21 cellular contexts compared by ENCODE assay signal in genomic region chrX:153886915-153887314, GRCh38. TPM values are rescaled to one million over a fixed set of nuclear protein-coding genes. Genes with fewer than 3 reads are reported as not detected.
DNase-seq lines count a peak whose midpoint lies in the region; ATAC-seq, FAIRE-seq and TF ChIP-seq lines count a peak whose summit lies in the region.
"Had no signal": no experiment of that assay in that cellular context is flagged by ENCODE, and none has a peak within 500 bp of the region (broad histone marks: within the 10 kb centered on the region; RNA-seq: fewer than 3 reads in every experiment).

No MANE protein-coding gene starts in this region.

- FAIRE-seq in kidney (lab: Jason Lieb, UNC): no peak

- DNase-seq in NCI-H82 (lab: John Stamatoyannopoulos, UW) (peak; percentile 20), NCI-H82 treated with DMSO at 0.1 percent for 48 hours (lab: John Stamatoyannopoulos, UW; ENCODE audit: unreplicated experiment) (no peak), T1000 (lab: John Stamatoyannopoulos, UW) (peak; percentile 60), kidney (peak; percentile 72), tibial nerve (ENCODE audit: low spot score in 2 of 2) (no peak), sciatic nerve (ENCODE audit: low spot score) (no peak), T-helper 9 cell (no peak)
- DNase-seq: 8988T; activated CD4-positive, alpha-beta T cell treated with anti-CD3 and anti-CD28 coated beads for 4 hours; activated naive CD8-positive, alpha-beta T cell treated with anti-CD3 and anti-CD28 coated beads, Interleukin-2, amount 10 ng/mL, durations not matched to agents 7 days and 5 days; activated T-cell treated with anti-CD3 and anti-CD28 coated beads for 4 hours; caudate nucleus; Karpas-422; kidney glomerular epithelial cell; NCI-H146; NCI-H524 treated with DMSO at 0.1 percent for 48 hours; stimulated activated CD4-positive, alpha-beta T cell treated with anti-CD3 and anti-CD28 coated beads, Interleukin-4, amount 100 ng/mL, for 24 hours; T-helper 2 cell; upper lobe of right lung had no signal

- peak overlapping the region; percentile 22 to 47 for H3K27ac ChIP-seq in kidney (ENCODE audit: low read depth in 2 of 2, low read length in 2 of 2)
- peak overlapping the region in 3 of 4 donors; percentile 67 to 86 (median 84) for H3K27ac ChIP-seq in tibial nerve
- H3K27ac ChIP-seq: right atrium auricular region, upper lobe of right lung had no signal

- 10 to 34% methylated on average over 6 to 13 of the region's 13 CpGs for WGBS in tibial nerve, 2 donors

- peaks cover 0 to 76% of the 10 kb centered on the region in 2 donors for H3K27me3 ChIP-seq in tibial nerve

- TF ChIP-seq POLR2A in tibial nerve (IDR thresholded peaks at IDR 0.05): no peak

- intact Hi-C loops in kidney (cut with DNase I): no loop called here
- intact Hi-C loops in sciatic nerve (cut with DNase I): no loop called here

- no peak overlapping the region for H3K9ac ChIP-seq in kidney (ENCODE audit: low read length in 2 of 2)

- H3K4me3 ChIP-seq in kidney (ENCODE audit: low read length in 2 of 2): no peak overlapping the region
- H3K4me3 ChIP-seq in tibial nerve: peak overlapping the region in 1 of 4 donors; percentile 49
- H3K4me3 ChIP-seq: upper lobe of right lung had no signal

- H3K36me3 ChIP-seq in kidney (ENCODE audit: control insufficient read depth in 1 of 2, insufficient read depth in 2 of 2, low read length in 2 of 2) (no peaks in the 10 kb centered on the region), tibial nerve (no peaks in the 10 kb centered on the region)
- H3K36me3 ChIP-seq: right atrium auricular region, upper lobe of right lung had no signal

- no peak for ATAC-seq in sciatic nerve
- no peak for ATAC-seq in HG03196 (IDR thresholded peaks at IDR 0.05; ENCODE audit: unreplicated experiment)
- ATAC-seq: upper lobe of right lung had no signal

- H3K9me3 ChIP-seq in kidney (ENCODE audit: control insufficient read depth in 1 of 2, low read length in 2 of 2) (no peaks in the 10 kb centered on the region), tibial nerve (no peaks in the 10 kb centered on the region)
- H3K9me3 ChIP-seq: right atrium auricular region, upper lobe of right lung had no signal

- H3K4me1 ChIP-seq in kidney (ENCODE audit: control insufficient read depth in 1 of 2, insufficient read depth in 1 of 2, low read depth in 1 of 2, low read length in 2 of 2): peaks cover 0 to 2% of the 10 kb centered on the region in 2 donors
- H3K4me1 ChIP-seq in tibial nerve: peaks cover 0 to 6% (median under 1%) of the 10 kb centered on the region in 4 donors
- H3K4me1 ChIP-seq: upper lobe of right lung had no signal

- TF ChIP-seq EP300 in tibial nerve (IDR thresholded peaks at IDR 0.05): no peak

- TF ChIP-seq CTCF in kidney (IDR thresholded peaks at IDR 0.05; ENCODE audit: borderline replicate concordance, extremely low read depth, insufficient read depth) (no peak), tibial nerve (IDR thresholded peaks at IDR 0.05) (no peak)

RNA-seq across cellular contexts. Expression of gene L1CAM, which starts 0.9 kb away (rescaled TPM):
- total RNA-seq in kidney (71.9 TPM), tibial nerve (10 to 100 TPM; 23.7 to 53.7 (median 46.3) TPM), sciatic nerve (83.2 TPM)
- 26.1 TPM for polyA plus RNA-seq in kidney (ENCODE audit: insufficient read depth, low read depth, low replicate concordance)

RNA-seq across cellular contexts. Expression of gene AVPR2, which starts 17.6 kb away (rescaled TPM):
- total RNA-seq in kidney: 2.3 TPM
- 22.1 TPM for polyA plus RNA-seq in kidney (ENCODE audit: insufficient read depth, low read depth, low replicate concordance)
- 1 to 10 TPM; 2.1 to 9.3 (median 5.7) TPM for total RNA-seq in tibial nerve
- total RNA-seq in sciatic nerve: 5.6 TPM
- total RNA-seq: activated naive CD8-positive, alpha-beta T cell treated with anti-CD3 and anti-CD28 coated beads, Interleukin-2, amount 10 ng/mL, durations not matched to agents 7 days and 5 days had no signal

RNA-seq across cellular contexts. Expression of gene ARHGAP4, which starts 39.1 kb away (rescaled TPM):
- total RNA-seq in kidney (73.0 TPM), tibial nerve (10 to 100 TPM; 23.0 to 90.9 (median 32.7) TPM), sciatic nerve (50.7 TPM)
- polyA plus RNA-seq in kidney (ENCODE audit: insufficient read depth, low read depth, low replicate concordance): 38.3 TPM

RNA-seq across cellular contexts. Expression of gene NAA10, which starts 47.9 kb away (rescaled TPM):
- total RNA-seq in kidney (79.3 TPM), tibial nerve (100 to 1,000 TPM in 1 of 4 donors, 10 to 100 TPM in 3; 48.0 to 152 (median 73.8) TPM), sciatic nerve (73.6 TPM)
- polyA plus RNA-seq in kidney (ENCODE audit: insufficient read depth, low read depth, low replicate concordance): 120 TPM

RNA-seq across cellular contexts. Expression of gene PDZD4, which starts 56.6 kb away (rescaled TPM):
- total RNA-seq in kidney (7.0 TPM), tibial nerve (10 to 100 TPM; 19.9 to 24.6 (median 21.2) TPM), sciatic nerve (36.6 TPM)
- 4.7 TPM for polyA plus RNA-seq in kidney (ENCODE audit: insufficient read depth, low read depth, low replicate concordance)

Comparison
In these comparisons a context has a peak if more than half of its experiments do, and no peak if none do; other contexts are left out.
1. DNase-seq: peak in NCI-H82 (single experiment), T1000 (single experiment) and kidney (single experiment); none in NCI-H82 treated with DMSO at 0.1 percent for 48 hours (single experiment), tibial nerve (0 of 2), sciatic nerve (single experiment) and T-helper 9 cell (single experiment).